21 cellular contexts compared by ENCODE assay signal in genomic region chr9:89797255-89797654, GRCh38.
"Had no signal": no experiment of that assay in that cellular context is flagged by ENCODE, and none has a peak within 500 bp of the region (broad histone marks: within the 10 kb centered on the region; RNA-seq: fewer than 3 reads in every experiment).

No MANE protein-coding gene starts in this region.

- H3K4me3 Mint-ChIP-seq: activated B cell treated with CpG ODN at 0.5 μM for 24 hours; activated CD4-positive, alpha-beta memory T cell treated with anti-CD3 and anti-CD28 coated beads for 36 hours; activated CD4-positive, alpha-beta T cell treated with anti-CD3 and anti-CD28 coated beads, Interleukin-2, amount 10 ng/mL, durations not matched to agents 24 days and 14 days; activated naive CD8-positive, alpha-beta T cell treated with anti-CD3 and anti-CD28 coated beads, Interleukin-2, amount 50 U/mL, for 24 hours; activated T-cell treated with anti-CD3 and anti-CD28 coated beads, Interleukin-2, amount 50 U/mL, for 72 hours had no signal

- H3K9me3 ChIP-seq: ascending aorta, body of pancreas, MG63 had no signal

- H3K4me3 ChIP-seq: ascending aorta, body of pancreas, MG63 had no signal

- FAIRE-seq: TTC549 had no signal

- H3K27me3 Mint-ChIP-seq: activated B cell treated with CpG ODN at 0.5 μM for 24 hours; activated CD4-positive, alpha-beta memory T cell treated with anti-CD3 and anti-CD28 coated beads for 36 hours had no signal

- H3K27ac ChIP-seq: ascending aorta, body of pancreas had no signal

- H3K36me3 ChIP-seq: ascending aorta, MG63 had no signal

- DNase-seq: activated B cell treated with CpG ODN at 0.5 μM for 24 hours; activated CD4-positive, alpha-beta memory T cell treated with anti-CD3 and anti-CD28 coated beads for 36 hours; activated CD4-positive, alpha-beta T cell treated with anti-CD3 and anti-CD28 coated beads for 1 hour; activated CD4-positive, alpha-beta T cell treated with anti-CD3 and anti-CD28 coated beads, Interleukin-2, amount 10 ng/mL, durations not matched to agents 24 days and 14 days; activated CD8-positive, alpha-beta memory T cell treated with anti-CD3 and anti-CD28 coated beads for 24 hours; activated naive CD8-positive, alpha-beta T cell treated with anti-CD3 and anti-CD28 coated beads, Interleukin-2, amount 50 U/mL, for 24 hours; activated T-cell treated with anti-CD3 and anti-CD28 coated beads, Interleukin-2, amount 50 U/mL, for 72 hours; amniotic stem cell; body of pancreas; MG63; MV-4-11; NCI-H1694; NCI-H510A; NCI-H526 treated with DMSO at 0.1 percent for 48 hours; NCI-H82; SIG-M5; T-helper 2 cell; T1000 had no signal

- ATAC-seq: activated naive CD4-positive, alpha-beta T cell treated with anti-CD3 and anti-CD28 coated beads, Interleukin-2, amount 50 U/mL, for 72 hours; activated naive CD8-positive, alpha-beta T cell treated with anti-CD3 and anti-CD28 coated beads, Interleukin-2, amount 50 U/mL, for 24 hours; activated T-cell treated with anti-CD3 and anti-CD28 coated beads, Interleukin-2, amount 50 U/mL, for 72 hours; body of pancreas had no signal

- H3K4me1 Mint-ChIP-seq: activated B cell treated with CpG ODN at 0.5 μM for 24 hours; activated CD4-positive, alpha-beta T cell treated with anti-CD3 and anti-CD28 coated beads, Interleukin-2, amount 10 ng/mL, durations not matched to agents 24 days and 14 days; activated naive CD8-positive, alpha-beta T cell treated with anti-CD3 and anti-CD28 coated beads, Interleukin-2, amount 50 U/mL, for 24 hours had no signal

- H3K27ac Mint-ChIP-seq: activated B cell treated with CpG ODN at 0.5 μM for 24 hours; activated CD4-positive, alpha-beta memory T cell treated with anti-CD3 and anti-CD28 coated beads for 36 hours; activated CD4-positive, alpha-beta T cell treated with anti-CD3 and anti-CD28 coated beads, Interleukin-2, amount 10 ng/mL, durations not matched to agents 24 days and 14 days; activated naive CD4-positive, alpha-beta T cell treated with anti-CD3 and anti-CD28 coated beads, Interleukin-2, amount 50 U/mL, for 72 hours; activated naive CD8-positive, alpha-beta T cell treated with anti-CD3 and anti-CD28 coated beads, Interleukin-2, amount 50 U/mL, for 24 hours; activated T-cell treated with anti-CD3 and anti-CD28 coated beads, Interleukin-2, amount 50 U/mL, for 72 hours had no signal

- H3K27me3 ChIP-seq: ascending aorta, body of pancreas, MG63 had no signal

- H3K36me3 Mint-ChIP-seq: activated CD4-positive, alpha-beta memory T cell treated with anti-CD3 and anti-CD28 coated beads for 36 hours; activated naive CD4-positive, alpha-beta T cell treated with anti-CD3 and anti-CD28 coated beads, Interleukin-2, amount 50 U/mL, for 72 hours had no signal

- H3K9me3 Mint-ChIP-seq: activated B cell treated with CpG ODN at 0.5 μM for 24 hours; activated CD4-positive, alpha-beta memory T cell treated with anti-CD3 and anti-CD28 coated beads for 36 hours; activated CD4-positive, alpha-beta T cell treated with anti-CD3 and anti-CD28 coated beads, Interleukin-2, amount 10 ng/mL, durations not matched to agents 24 days and 14 days; activated naive CD4-positive, alpha-beta T cell treated with anti-CD3 and anti-CD28 coated beads, Interleukin-2, amount 50 U/mL, for 72 hours; activated naive CD8-positive, alpha-beta T cell treated with anti-CD3 and anti-CD28 coated beads, Interleukin-2, amount 50 U/mL, for 24 hours; activated T-cell treated with anti-CD3 and anti-CD28 coated beads, Interleukin-2, amount 50 U/mL, for 72 hours had no signal
